28 cellular contexts compared by ENCODE assay signal in the genomic region with DNA sequence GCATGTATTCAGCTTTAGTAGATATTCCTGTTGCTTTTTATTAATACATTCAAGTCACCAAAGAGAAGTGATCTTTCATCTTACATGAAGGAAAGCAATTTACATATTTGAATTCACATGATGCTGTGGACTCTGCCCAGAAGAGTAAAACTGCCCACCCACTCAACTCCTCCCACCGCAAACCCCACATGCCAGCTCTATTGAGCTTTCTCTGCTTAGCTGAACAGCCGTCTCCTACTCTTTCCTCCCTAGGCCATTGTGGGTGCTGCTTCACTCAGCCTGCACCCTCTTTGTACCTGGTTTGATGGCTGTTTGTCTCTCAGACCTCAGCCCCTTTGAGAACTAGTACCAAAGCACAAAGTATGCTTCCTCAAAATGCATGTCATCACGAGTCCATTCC.
"Had no signal": no experiment of that assay in that cellular context is flagged by ENCODE, and none has a peak within 500 bp of the region (broad histone marks: within the 10 kb centered on the region; RNA-seq: fewer than 3 reads in every experiment).

No MANE protein-coding gene starts in this region.

- ATAC-seq: esophagus mucosa; foreskin keratinocyte; gastroesophageal sphincter; heart left ventricle; left cardiac atrium; left lung; natural killer cell; right lobe of liver; stimulated activated naive CD8-positive, alpha-beta T cell treated with anti-CD3 and anti-CD28 coated beads, Interleukin-15, Interleukin-2, amounts not matched to agents 100 U/mL and 50 U/mL, for 24 hours had no signal

- H3K9me3 Mint-ChIP-seq: dendritic cell treated with granulocyte-macrophage colony-stimulating factor and Interleukin-4, amounts not matched to agents 40 ng/mL and 50 ng/mL, for 4 days; endodermal cell; natural killer cell; type B pancreatic cell had no signal

- H3K27ac Mint-ChIP-seq: dendritic cell treated with granulocyte-macrophage colony-stimulating factor and Interleukin-4, amounts not matched to agents 40 ng/mL and 50 ng/mL, for 4 days; endodermal cell; natural killer cell; progenitor cell of endocrine pancreas; type B pancreatic cell had no signal

- H3K36me3 ChIP-seq: colonic mucosa, gastroesophageal sphincter, heart left ventricle, left lung, ovary, right lobe of liver, tibial artery had no signal

- H3K9me3 ChIP-seq: colonic mucosa, gastroesophageal sphincter, heart left ventricle, left lung, ovary, right lobe of liver, testis, tibial artery had no signal

- H3K4me3 Mint-ChIP-seq: dendritic cell treated with granulocyte-macrophage colony-stimulating factor and Interleukin-4, amounts not matched to agents 40 ng/mL and 50 ng/mL, for 4 days; endodermal cell; natural killer cell; type B pancreatic cell had no signal

- H3K4me3 ChIP-seq: colonic mucosa, gastroesophageal sphincter, heart left ventricle, left lung, ovary, right lobe of liver, testis, tibial artery had no signal

- DNase-seq: colonic mucosa; effector CD8-positive, alpha-beta T cell; endodermal cell; foreskin keratinocyte; heart left ventricle; hippocampal formation; left cardiac atrium; left lung; mesendoderm; natural killer cell; occipital lobe; ovary; right lobe of liver; small intestine; stimulated activated CD4-positive, alpha-beta T cell treated with anti-CD3 and anti-CD28 coated beads, Interleukin-12 subunit alpha, Interleukin-12 subunit beta, amount 100 ng/mL, for 4 hours; stimulated activated CD4-positive, alpha-beta T cell treated with anti-CD3 and anti-CD28 coated beads, Interleukin-1b, Interleukin-23, amount 100 ng/mL, for 48 hours; stimulated activated CD4-positive, alpha-beta T cell treated with anti-CD3 and anti-CD28 coated beads, Interleukin-4, amount 100 ng/mL, for 1 hour; stimulated activated CD8-positive, alpha-beta memory T cell treated with anti-CD3 and anti-CD28 coated beads, Interleukin-4, amount 100 ng/mL, for 48 hours; stimulated activated naive CD8-positive, alpha-beta T cell treated with anti-CD3 and anti-CD28 coated beads, Interleukin-15, Interleukin-2, amounts not matched to agents 100 U/mL and 50 U/mL, for 24 hours; substantia nigra; testis; tibial artery had no signal

- H3K27ac ChIP-seq: colonic mucosa, epithelial cell of prostate, foreskin keratinocyte, gastroesophageal sphincter, heart left ventricle, left lung, ovary, right lobe of liver, testis, tibial artery had no signal

- H3K4me1 ChIP-seq: colonic mucosa, foreskin keratinocyte, gastroesophageal sphincter, right lobe of liver, testis, tibial artery had no signal

- H3K36me3 Mint-ChIP-seq: natural killer cell, type B pancreatic cell had no signal

- H3K4me1 Mint-ChIP-seq: natural killer cell had no signal

- H3K27me3 Mint-ChIP-seq: type B pancreatic cell had no signal
